In the genomic region with DNA sequence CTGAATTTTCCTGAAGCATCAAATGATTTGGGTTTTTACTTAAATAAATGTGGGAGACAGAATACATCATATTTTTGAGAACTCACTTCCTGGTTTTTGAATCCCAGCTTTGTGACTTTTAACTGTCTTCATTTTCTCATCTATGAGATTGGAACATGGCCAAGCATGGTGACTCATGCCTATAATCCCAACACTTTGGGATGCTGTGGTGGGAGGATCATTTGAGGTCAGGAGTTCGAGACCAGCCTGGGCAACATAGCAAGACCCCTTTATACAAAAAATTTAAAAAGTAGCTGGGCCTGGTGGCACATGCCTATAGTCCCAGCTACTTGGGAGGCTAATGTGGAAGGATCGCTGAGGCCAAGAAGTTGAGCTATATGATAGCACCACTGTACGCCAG, we compare ENCODE assay signal across 1 cellular context.
TF ChIP-seq lines count a peak whose summit lies in the region.

No MANE protein-coding gene starts in this region.

TF ChIP-seq in SK-N-SH treated with all-trans-retinoic acid at 6 μM for 48 hours, 23 proteins besides CTCF, POLR2A, EP300 and RAD21 (continued from another document):
- TF ChIP-seq, protein P1, sequence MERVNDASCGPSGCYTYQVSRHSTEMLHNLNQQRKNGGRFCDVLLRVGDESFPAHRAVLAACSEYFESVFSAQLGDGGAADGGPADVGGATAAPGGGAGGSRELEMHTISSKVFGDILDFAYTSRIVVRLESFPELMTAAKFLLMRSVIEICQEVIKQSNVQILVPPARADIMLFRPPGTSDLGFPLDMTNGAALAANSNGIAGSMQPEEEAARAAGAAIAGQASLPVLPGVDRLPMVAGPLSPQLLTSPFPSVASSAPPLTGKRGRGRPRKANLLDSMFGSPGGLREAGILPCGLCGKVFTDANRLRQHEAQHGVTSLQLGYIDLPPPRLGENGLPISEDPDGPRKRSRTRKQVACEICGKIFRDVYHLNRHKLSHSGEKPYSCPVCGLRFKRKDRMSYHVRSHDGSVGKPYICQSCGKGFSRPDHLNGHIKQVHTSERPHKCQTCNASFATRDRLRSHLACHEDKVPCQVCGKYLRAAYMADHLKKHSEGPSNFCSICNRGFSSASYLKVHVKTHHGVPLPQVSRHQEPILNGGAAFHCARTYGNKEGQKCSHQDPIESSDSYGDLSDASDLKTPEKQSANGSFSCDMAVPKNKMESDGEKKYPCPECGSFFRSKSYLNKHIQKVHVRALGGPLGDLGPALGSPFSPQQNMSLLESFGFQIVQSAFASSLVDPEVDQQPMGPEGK (CRISPR knock-in tag; IDR thresholded peaks at IDR 0.05; ENCODE audit: borderline replicate concordance) = no peak
